In the genomic region with DNA sequence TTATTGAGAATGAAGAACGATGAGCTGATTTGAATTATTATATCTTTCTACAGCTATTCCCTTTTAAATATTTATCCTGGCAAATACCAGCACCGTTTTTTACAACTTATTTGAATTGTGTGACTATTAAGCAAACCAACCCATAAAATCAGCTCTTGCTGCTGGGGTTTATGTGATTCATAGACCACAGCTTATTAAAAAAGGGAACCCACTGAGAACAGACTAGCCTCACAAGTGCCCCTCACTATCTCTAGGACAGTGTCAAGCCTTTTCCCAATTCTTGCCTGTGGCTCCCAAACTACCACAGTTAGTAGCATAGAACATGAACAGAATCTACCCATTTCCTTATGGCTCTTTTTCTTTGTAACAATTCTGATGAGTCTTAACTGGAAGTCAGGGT, we compare ENCODE assay signal across 16 cellular contexts.
"Had no signal": no experiment of that assay in that cellular context is flagged by ENCODE, and none has a peak within 500 bp of the region (broad histone marks: within the 10 kb centered on the region; RNA-seq: fewer than 3 reads in every experiment).

No MANE protein-coding gene starts in this region.

- DNase-seq: activated CD4-positive, alpha-beta T cell treated with anti-CD3 and anti-CD28 coated beads, Interleukin-2, amount 10 ng/mL, durations not matched to agents 7 days and 5 days; activated naive CD4-positive, alpha-beta T cell treated with Interleukin-2 at 50 U/mL for 16 hours; effector memory CD4-positive, alpha-beta T cell; glutamatergic neuron; hypothalamus; left ventricle myocardium superior; naive thymus-derived CD8-positive, alpha-beta T cell; pancreas; stimulated activated CD4-positive, alpha-beta T cell treated with anti-CD3 and anti-CD28 coated beads, Interleukin-12 subunit alpha, Interleukin-12 subunit beta, amount 100 ng/mL, for 4 hours; stimulated activated CD4-positive, alpha-beta T cell treated with anti-CD3 and anti-CD28 coated beads, Interleukin-2, amount 100 ng/mL, for 24 hours; tibial artery had no signal

- H3K27me3 Mint-ChIP-seq: activated CD4-positive, alpha-beta T cell treated with anti-CD3 and anti-CD28 coated beads, Interleukin-2, amount 10 ng/mL, durations not matched to agents 7 days and 5 days; dendritic cell treated with granulocyte-macrophage colony-stimulating factor and Interleukin-4, amounts not matched to agents 40 ng/mL and 50 ng/mL, for 4 days; memory B cell; naive thymus-derived CD8-positive, alpha-beta T cell; stimulated activated memory B cell treated with anti-CD40 and anti-IgM and Interleukin-4, amounts not matched to agents 10 μg/mL and 1 μg/mL and 100 μg/mL, for 72 hours had no signal

- H3K4me3 Mint-ChIP-seq: activated CD4-positive, alpha-beta T cell treated with anti-CD3 and anti-CD28 coated beads, Interleukin-2, amount 10 ng/mL, durations not matched to agents 7 days and 5 days; dendritic cell treated with granulocyte-macrophage colony-stimulating factor and Interleukin-4, amounts not matched to agents 40 ng/mL and 50 ng/mL, for 4 days; memory B cell; naive thymus-derived CD8-positive, alpha-beta T cell; stimulated activated memory B cell treated with anti-CD40 and anti-IgM and Interleukin-4, amounts not matched to agents 10 μg/mL and 1 μg/mL and 100 μg/mL, for 72 hours; T-helper 1 cell treated with Interleukin-12 subunit alpha and Interleukin-12 subunit beta and Interleukin-4 antibody, amounts not matched to agents 30 μg/mL and 1 μg/mL, for 36 hours had no signal

- H3K27me3 ChIP-seq: foreskin keratinocyte, pancreas, tibial artery had no signal

- H3K27ac ChIP-seq: foreskin keratinocyte, pancreas, tibial artery had no signal

- H3K36me3 ChIP-seq: pancreas had no signal

- H3K4me1 Mint-ChIP-seq: memory B cell had no signal

- H3K4me1 ChIP-seq: pancreas, tibial artery had no signal

- H3K4me3 ChIP-seq: pancreas, tibial artery had no signal

- ATAC-seq: left ventricle myocardium superior; naive thymus-derived CD8-positive, alpha-beta T cell; pancreas; stimulated activated memory B cell treated with anti-CD40 and anti-IgM and Interleukin-4, amounts not matched to agents 10 μg/mL and 1 μg/mL and 100 μg/mL, for 72 hours had no signal

- H3K9me3 Mint-ChIP-seq: activated CD4-positive, alpha-beta T cell treated with anti-CD3 and anti-CD28 coated beads, Interleukin-2, amount 10 ng/mL, durations not matched to agents 7 days and 5 days; dendritic cell treated with granulocyte-macrophage colony-stimulating factor and Interleukin-4, amounts not matched to agents 40 ng/mL and 50 ng/mL, for 4 days; memory B cell; naive thymus-derived CD8-positive, alpha-beta T cell; stimulated activated memory B cell treated with anti-CD40 and anti-IgM and Interleukin-4, amounts not matched to agents 10 μg/mL and 1 μg/mL and 100 μg/mL, for 72 hours; T-helper 1 cell treated with Interleukin-12 subunit alpha and Interleukin-12 subunit beta and Interleukin-4 antibody, amounts not matched to agents 30 μg/mL and 1 μg/mL, for 36 hours had no signal

- H3K9me3 ChIP-seq: pancreas, tibial artery had no signal

- H3K27ac Mint-ChIP-seq: dendritic cell treated with granulocyte-macrophage colony-stimulating factor and Interleukin-4, amounts not matched to agents 40 ng/mL and 50 ng/mL, for 4 days; memory B cell; stimulated activated memory B cell treated with anti-CD40 and anti-IgM and Interleukin-4, amounts not matched to agents 10 μg/mL and 1 μg/mL and 100 μg/mL, for 72 hours; T-helper 1 cell treated with Interleukin-12 subunit alpha and Interleukin-12 subunit beta and Interleukin-4 antibody, amounts not matched to agents 30 μg/mL and 1 μg/mL, for 36 hours had no signal
